In the genomic region with DNA sequence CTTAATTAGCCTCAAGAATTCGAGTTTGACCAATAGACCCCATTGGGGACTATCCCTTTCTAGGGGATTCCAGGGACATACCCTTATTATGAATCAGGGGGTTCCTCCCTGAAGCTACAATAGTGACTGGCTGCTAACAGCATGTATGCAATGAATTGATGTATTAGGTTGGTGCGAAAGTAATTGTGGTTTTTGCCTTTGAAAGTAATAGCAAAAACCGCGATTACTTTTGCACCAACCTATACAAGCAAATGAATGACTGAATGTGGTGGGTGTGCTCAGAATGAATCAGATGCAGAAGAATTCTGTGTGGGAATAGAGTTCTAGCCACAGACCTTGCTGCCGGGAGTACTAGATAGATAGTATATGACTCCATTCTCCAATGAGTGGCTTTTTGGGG, we compare ENCODE assay signal across 14 cellular contexts.
DNase-seq lines count a peak whose midpoint lies in the region; ATAC-seq lines count a peak whose summit lies in the region.
"Had no signal": no experiment of that assay in that cellular context is flagged by ENCODE, and none has a peak within 500 bp of the region (broad histone marks: within the 10 kb centered on the region; RNA-seq: fewer than 3 reads in every experiment).

No MANE protein-coding gene starts in this region.

- no peak overlapping the region for H3K4me3 Mint-ChIP-seq in activated naive CD4-positive, alpha-beta T cell treated with anti-CD3 and anti-CD28 coated beads, Interleukin-2, amount 10 ng/mL, durations not matched to agents 7 days and 5 days
- H3K4me3 Mint-ChIP-seq in activated T-helper 17 cell treated with anti-CD3 and anti-CD28 coated beads, Interleukin-2, amount 50 U/mL, for 72 hours: peak overlapping the region; percentile 68
- no peak overlapping the region for H3K4me3 Mint-ChIP-seq in stimulated activated naive CD8-positive, alpha-beta T cell treated with anti-CD3 and anti-CD28 coated beads, Interleukin-15, amount 100 ng/mL, for 72 hours
- H3K4me3 Mint-ChIP-seq: naive thymus-derived CD4-positive, alpha-beta T cell had no signal

- peaks cover 4 to 5% of the 10 kb centered on the region in 2 donors for H3K9me3 Mint-ChIP-seq in activated naive CD4-positive, alpha-beta T cell treated with anti-CD3 and anti-CD28 coated beads, Interleukin-2, amount 50 U/mL, for 72 hours
- H3K9me3 Mint-ChIP-seq in activated naive CD4-positive, alpha-beta T cell treated with anti-CD3 and anti-CD28 coated beads, Interleukin-2, amount 10 ng/mL, durations not matched to agents 7 days and 5 days: peaks cover 6% of the 10 kb centered on the region
- peaks cover 19% of the 10 kb centered on the region for H3K9me3 Mint-ChIP-seq in activated T-helper 17 cell treated with anti-CD3 and anti-CD28 coated beads, Interleukin-2, amount 50 U/mL, for 72 hours
- peaks cover 0 to 7% of the 10 kb centered on the region in 2 donors for H3K9me3 Mint-ChIP-seq in stimulated activated naive CD8-positive, alpha-beta T cell treated with anti-CD3 and anti-CD28 coated beads, Interleukin-15, amount 100 ng/mL, for 72 hours

- DNase-seq in activated naive CD4-positive, alpha-beta T cell treated with anti-CD3 and anti-CD28 coated beads, Interleukin-2, amount 50 U/mL, for 72 hours (ENCODE audit: low spot score in 2 of 2): no peak
- no peak for DNase-seq in activated naive CD4-positive, alpha-beta T cell treated with anti-CD3 and anti-CD28 coated beads, Interleukin-2, amount 10 ng/mL, durations not matched to agents 7 days and 5 days
- DNase-seq in stimulated activated naive CD8-positive, alpha-beta T cell treated with anti-CD3 and anti-CD28 coated beads, Interleukin-15, amount 100 ng/mL, for 72 hours: peak in 1 of 2 donors; percentile 21
- no peak for DNase-seq in HT-29 (ENCODE audit: low spot score)
- DNase-seq in activated CD4-positive, alpha-beta T cell treated with anti-CD3 and anti-CD28 coated beads for 1 hour: no peak
- DNase-seq: activated effector memory CD4-positive, alpha-beta T cell treated with anti-CD3 and anti-CD28 coated beads, Interleukin-2, amount 50 U/mL, for 16 hours; DMS153; kidney; naive thymus-derived CD4-positive, alpha-beta T cell; right lobe of liver; trophoblast cell had no signal

- peaks cover 54% of the 10 kb centered on the region for H3K4me1 Mint-ChIP-seq in activated naive CD4-positive, alpha-beta T cell treated with anti-CD3 and anti-CD28 coated beads, Interleukin-2, amount 10 ng/mL, durations not matched to agents 7 days and 5 days
- H3K4me1 Mint-ChIP-seq in activated T-helper 17 cell treated with anti-CD3 and anti-CD28 coated beads, Interleukin-2, amount 50 U/mL, for 72 hours: peaks cover 47% of the 10 kb centered on the region
- H3K4me1 Mint-ChIP-seq in stimulated activated naive CD8-positive, alpha-beta T cell treated with anti-CD3 and anti-CD28 coated beads, Interleukin-15, amount 100 ng/mL, for 72 hours: peaks cover 22% of the 10 kb centered on the region

- H3K36me3 Mint-ChIP-seq in activated naive CD4-positive, alpha-beta T cell treated with anti-CD3 and anti-CD28 coated beads, Interleukin-2, amount 50 U/mL, for 72 hours: peaks cover 5 to 8% of the 10 kb centered on the region in 2 donors
- H3K36me3 Mint-ChIP-seq in activated naive CD4-positive, alpha-beta T cell treated with anti-CD3 and anti-CD28 coated beads, Interleukin-2, amount 10 ng/mL, durations not matched to agents 7 days and 5 days: peaks cover 5% of the 10 kb centered on the region
- H3K36me3 Mint-ChIP-seq in activated T-helper 17 cell treated with anti-CD3 and anti-CD28 coated beads, Interleukin-2, amount 50 U/mL, for 72 hours (ENCODE audit: low read depth): peaks cover 5% of the 10 kb centered on the region

- peak; percentile 58 to 70 for ATAC-seq in activated naive CD4-positive, alpha-beta T cell treated with anti-CD3 and anti-CD28 coated beads, Interleukin-2, amount 50 U/mL, for 72 hours
- ATAC-seq in HG02759 (IDR thresholded peaks at IDR 0.05; ENCODE audit: unreplicated experiment) (peak; percentile 57), HG02840 (IDR thresholded peaks at IDR 0.05; ENCODE audit: low FRiP score, unreplicated experiment) (no peak)
- ATAC-seq in activated T-helper 17 cell treated with anti-CD3 and anti-CD28 coated beads, Interleukin-2, amount 50 U/mL, for 72 hours (replicated peaks): peak; percentile 70
- peak; percentile 70 for ATAC-seq in stimulated activated naive CD8-positive, alpha-beta T cell treated with anti-CD3 and anti-CD28 coated beads, Interleukin-15, amount 100 ng/mL, for 72 hours
- ATAC-seq: naive thymus-derived CD4-positive, alpha-beta T cell; right lobe of liver had no signal

- no peak overlapping the region for H3K27ac Mint-ChIP-seq in activated naive CD4-positive, alpha-beta T cell treated with anti-CD3 and anti-CD28 coated beads, Interleukin-2, amount 50 U/mL, for 72 hours
- H3K27ac Mint-ChIP-seq in activated naive CD4-positive, alpha-beta T cell treated with anti-CD3 and anti-CD28 coated beads, Interleukin-2, amount 10 ng/mL, durations not matched to agents 7 days and 5 days: no peak overlapping the region
- peak overlapping the region; percentile 42 for H3K27ac Mint-ChIP-seq in activated T-helper 17 cell treated with anti-CD3 and anti-CD28 coated beads, Interleukin-2, amount 50 U/mL, for 72 hours
- no peak overlapping the region for H3K27ac Mint-ChIP-seq in stimulated activated naive CD8-positive, alpha-beta T cell treated with anti-CD3 and anti-CD28 coated beads, Interleukin-15, amount 100 ng/mL, for 72 hours
- H3K27ac Mint-ChIP-seq: naive thymus-derived CD4-positive, alpha-beta T cell had no signal

- CTCF ChIA-PET in activated naive CD4-positive, alpha-beta T cell treated with anti-CD3 and anti-CD28 coated beads, Interleukin-2, amount 10 ng/mL, durations not matched to agents 7 days and 5 days (lab: Charles Lee): interaction anchor here (0.7 kb wide), 1 partner anchor 350 kb away, joined by 4 read pairs; no protein-coding TSS in a partner anchor

- peaks cover 28% of the 10 kb centered on the region for H3K27me3 Mint-ChIP-seq in activated naive CD4-positive, alpha-beta T cell treated with anti-CD3 and anti-CD28 coated beads, Interleukin-2, amount 10 ng/mL, durations not matched to agents 7 days and 5 days
- H3K27me3 Mint-ChIP-seq in activated T-helper 17 cell treated with anti-CD3 and anti-CD28 coated beads, Interleukin-2, amount 50 U/mL, for 72 hours: peaks cover 10% of the 10 kb centered on the region
- peaks cover 29% of the 10 kb centered on the region for H3K27me3 Mint-ChIP-seq in stimulated activated naive CD8-positive, alpha-beta T cell treated with anti-CD3 and anti-CD28 coated beads, Interleukin-15, amount 100 ng/mL, for 72 hours
